In genomic region chr2:67733517-67733916, GRCh38 we compare ENCODE assay signal across 9 cellular contexts.
DNase-seq lines count a peak whose midpoint lies in the region; TF ChIP-seq lines count a peak whose summit lies in the region.
"Had no signal": no experiment of that assay in that cellular context is flagged by ENCODE, and none has a peak within 500 bp of the region (broad histone marks: within the 10 kb centered on the region; RNA-seq: fewer than 3 reads in every experiment).

No MANE protein-coding gene starts in this region.

- H3K27me3 ChIP-seq in MG63 (no peaks in the 10 kb centered on the region), endodermal cell (ENCODE audit: control insufficient read depth, insufficient read depth, low read length, poor library complexity, severe bottlenecking) (no peaks in the 10 kb centered on the region)
- no peaks in the 10 kb centered on the region for H3K27me3 ChIP-seq in effector memory CD4-positive, alpha-beta T cell (replicated peaks; ENCODE audit: control insufficient read depth, insufficient read depth, low read length, poor library complexity, severe bottlenecking)

- 67% methylated on average over 3 of the region's 3 CpGs; no CpG with 5 or more reads in 1 of the 2 experiments for WGBS in endodermal cell (ENCODE audit: insufficient coverage in 1 of 2, insufficient read length in 1 of 2), 2 experiments

- H3K9me3 ChIP-seq in MG63 (no peaks in the 10 kb centered on the region), endodermal cell (ENCODE audit: control insufficient read depth, low read length) (no peaks in the 10 kb centered on the region)
- H3K9me3 ChIP-seq in effector memory CD4-positive, alpha-beta T cell (ENCODE audit: control insufficient read depth, low read length), result no peaks in the 10 kb centered on the region
- H3K9me3 ChIP-seq: HAP-1 had no signal

- H3K27me3 Mint-ChIP-seq in endodermal cell (ENCODE audit: insufficient read depth), result peaks cover 6% of the 10 kb centered on the region

- no peaks in the 10 kb centered on the region for H3K36me3 ChIP-seq in MG63
- no peaks in the 10 kb centered on the region for H3K36me3 ChIP-seq in endodermal cell (ENCODE audit: control insufficient read depth, insufficient read depth, low read length)
- no peaks in the 10 kb centered on the region for H3K36me3 ChIP-seq in effector memory CD4-positive, alpha-beta T cell (ENCODE audit: control insufficient read depth, insufficient read depth, low read length)
- H3K36me3 ChIP-seq: HAP-1 had no signal

- H3K4me3 Mint-ChIP-seq in endodermal cell, result peak overlapping the region; percentile 37

- peaks cover 1% of the 10 kb centered on the region for H3K9me3 Mint-ChIP-seq in endodermal cell

- no peak overlapping the region for H3K27ac ChIP-seq in endodermal cell (ENCODE audit: low read depth, low read length)
- no peak overlapping the region for H3K27ac ChIP-seq in effector memory CD4-positive, alpha-beta T cell (ENCODE audit: insufficient read depth, low read length, poor library complexity, severe bottlenecking)

- H3K27ac Mint-ChIP-seq in endodermal cell, result no peak overlapping the region

- no peak overlapping the region for H3K9ac ChIP-seq in endodermal cell (ENCODE audit: extremely low read depth, low read length, poor library complexity, severe bottlenecking)

- H3K4me1 ChIP-seq in endodermal cell (ENCODE audit: control insufficient read depth, insufficient read depth, low read length), result peaks cover 6% of the 10 kb centered on the region
- no peaks in the 10 kb centered on the region for H3K4me1 ChIP-seq in effector memory CD4-positive, alpha-beta T cell (ENCODE audit: control insufficient read depth, insufficient read depth, low read length, poor library complexity, severe bottlenecking)
- H3K4me1 ChIP-seq: HAP-1 had no signal

- TF ChIP-seq CTCF in endodermal cell (conservative IDR thresholded peaks at IDR 0.05) (peak; percentile 87), retinal pigment epithelial cell (conservative IDR thresholded peaks at IDR 0.05; ENCODE audit: low read depth, low read length) (peak; percentile 74)

- H3K4me1 Mint-ChIP-seq in endodermal cell, result peaks cover 2% of the 10 kb centered on the region

- H3K4me3 ChIP-seq in MG63, result no peak overlapping the region
- no peak overlapping the region for H3K4me3 ChIP-seq in endodermal cell (ENCODE audit: low read length)
- no peak overlapping the region for H3K4me3 ChIP-seq in retinal pigment epithelial cell (ENCODE audit: low read length)
- H3K4me3 ChIP-seq in effector memory CD4-positive, alpha-beta T cell (ENCODE audit: insufficient read depth, low read depth, low read length, poor library complexity, severe bottlenecking), result no peak overlapping the region
- H3K4me3 ChIP-seq: HAP-1 had no signal

- DNase-seq in stimulated activated CD4-positive, alpha-beta T cell treated with anti-CD3 and anti-CD28 coated beads, Interleukin-15, amount 100 ng/mL, for 24 hours, result peak; percentile 6
- DNase-seq in stimulated activated CD4-positive, alpha-beta T cell treated with anti-CD3 and anti-CD28 coated beads, Interleukin-12 subunit alpha, Interleukin-12 subunit beta, amount 100 ng/mL, for 4 hours, result no peak
- DNase-seq in MG63, result peak; percentile 27
- DNase-seq in endodermal cell, result peak; percentile 89
- no peak for DNase-seq in retinal pigment epithelial cell (ENCODE audit: low read depth)
- no peak for DNase-seq in NCI-H2107 treated with DMSO at 0.1 percent for 48 hours (lab: John Stamatoyannopoulos, UW; ENCODE audit: unreplicated experiment)
- DNase-seq in effector memory CD4-positive, alpha-beta T cell, result no peak
- no peak for DNase-seq in stimulated activated CD4-positive, alpha-beta T cell treated with anti-CD3 and anti-CD28 coated beads, Interleukin-4, amount 100 ng/mL, for 1 hour

- no peaks in the 10 kb centered on the region for H3K36me3 Mint-ChIP-seq in endodermal cell (ENCODE audit: low read depth)

Comparison
In these comparisons a context has a peak if more than half of its experiments do, and no peak if none do; other contexts are left out.
1. DNase-seq: peak in stimulated activated CD4-positive, alpha-beta T cell treated with anti-CD3 and anti-CD28 coated beads, Interleukin-15, amount 100 ng/mL, for 24 hours (single experiment), MG63 (single experiment) and endodermal cell (single experiment); none in stimulated activated CD4-positive, alpha-beta T cell treated with anti-CD3 and anti-CD28 coated beads, Interleukin-12 subunit alpha, Interleukin-12 subunit beta, amount 100 ng/mL, for 4 hours (single experiment), retinal pigment epithelial cell (single experiment), NCI-H2107 treated with DMSO at 0.1 percent for 48 hours (single experiment), effector memory CD4-positive, alpha-beta T cell (0 of 3) and stimulated activated CD4-positive, alpha-beta T cell treated with anti-CD3 and anti-CD28 coated beads, Interleukin-4, amount 100 ng/mL, for 1 hour (single experiment).